Comparison of ENCODE assay signal across 16 cellular contexts in genomic region chr7:130152270-130153141, GRCh38. TPM values are rescaled to one million over a fixed set of nuclear protein-coding genes. Genes with fewer than 3 reads are reported as not detected.
DNase-seq lines count a peak whose midpoint lies in the region; ATAC-seq, FAIRE-seq and TF ChIP-seq lines count a peak whose summit lies in the region.
"Had no signal": no experiment of that assay in that cellular context is flagged by ENCODE, and none has a peak within 500 bp of the region (broad histone marks: within the 10 kb centered on the region; RNA-seq: fewer than 3 reads in every experiment).

No MANE protein-coding gene starts in this region.

- peaks cover 21% of the 10 kb centered on the region for H3K9me3 ChIP-seq in BLaER1
- H3K9me3 ChIP-seq in lower lobe of right lung = peaks cover 5% of the 10 kb centered on the region
- H3K9me3 ChIP-seq: mucosa of descending colon, SK-N-SH had no signal

- intact Hi-C loops in lower lobe of right lung (cut with DNase I) = no loop called here
- intact Hi-C loops in activated T-helper 1 cell treated with anti-CD3 and anti-CD28 coated beads, Interleukin-12 subunit alpha, Interleukin-12 subunit beta, Interleukin-2, Interleukin-4 antibody, amounts not matched to agents 30 ng/mL and 10 ng/mL and 1 ng/mL, durations not matched to agents 14 hours and 24 hours and 36 hours (cut with micrococcal nuclease) = no loop called here

- H3K9ac ChIP-seq in BLaER1 = no peak overlapping the region
- H3K9ac ChIP-seq: SK-N-SH had no signal

- peaks cover 29% of the 10 kb centered on the region for H3K27me3 ChIP-seq in BLaER1
- H3K27me3 ChIP-seq in bronchial epithelial cell (ENCODE audit: control insufficient read depth, insufficient read depth, low read length) = no peaks in the 10 kb centered on the region
- no peaks in the 10 kb centered on the region for H3K27me3 ChIP-seq in lower lobe of right lung (ENCODE audit: low read depth)

- peak; percentile 99 for FAIRE-seq in bronchial epithelial cell (lab: Jason Lieb, UNC)

- H3K36me3 ChIP-seq in BLaER1 = no peaks in the 10 kb centered on the region
- no peaks in the 10 kb centered on the region for H3K36me3 ChIP-seq in bronchial epithelial cell (ENCODE audit: control insufficient read depth, insufficient read depth, low read length)
- no peaks in the 10 kb centered on the region for H3K36me3 ChIP-seq in lower lobe of right lung
- H3K36me3 ChIP-seq: WERI-Rb-1 had no signal

- H3K4me1 Mint-ChIP-seq in activated T-helper 1 cell treated with anti-CD3 and anti-CD28 coated beads, Interleukin-12 subunit alpha, Interleukin-12 subunit beta, Interleukin-2, Interleukin-4 antibody, amounts not matched to agents 30 ng/mL and 10 ng/mL and 1 ng/mL, durations not matched to agents 14 hours and 24 hours and 36 hours (ENCODE audit: low read depth) = no peaks in the 10 kb centered on the region
- H3K4me1 Mint-ChIP-seq: CD8-positive, alpha-beta memory T cell had no signal

- H3K4me2 ChIP-seq in BLaER1 = peak overlapping the region; percentile 60; the same call in 1 of the 2 replicates
- H3K4me2 ChIP-seq: SK-N-SH had no signal

- H3K4me3 ChIP-seq in BLaER1 (no peak overlapping the region), bronchial epithelial cell (ENCODE audit: low read depth, low read length) (no peak overlapping the region), lower lobe of right lung (no peak overlapping the region)
- H3K4me3 ChIP-seq: esophagus muscularis mucosa, mucosa of descending colon had no signal

- H3K9me3 Mint-ChIP-seq in activated T-helper 1 cell treated with anti-CD3 and anti-CD28 coated beads, Interleukin-12 subunit alpha, Interleukin-12 subunit beta, Interleukin-2, Interleukin-4 antibody, amounts not matched to agents 30 ng/mL and 10 ng/mL and 1 ng/mL, durations not matched to agents 14 hours and 24 hours and 36 hours = no peaks in the 10 kb centered on the region
- H3K9me3 Mint-ChIP-seq: activated T-helper 2 cell treated with anti-CD3 and anti-CD28 coated beads, Interferon-gamma antibody, Interleukin-2, Interleukin-4, amounts not matched to agents 10 μg/mL and 5 μg/mL and 100 μg/mL, durations not matched to agents 14 hours and 24 hours and 36 hours had no signal

- DNase-seq in GM13976 (ENCODE audit: low spot score) (peak; percentile 48), bronchial epithelial cell (ENCODE audit: low read depth) (no peak), mesenteric fat pad (ENCODE audit: low spot score) (peak; percentile 83), lower lobe of right lung (no peak)
- no peak for DNase-seq in activated T-helper 1 cell treated with anti-CD3 and anti-CD28 coated beads, Interleukin-12 subunit alpha, Interleukin-12 subunit beta, Interleukin-2, Interleukin-4 antibody, amounts not matched to agents 30 ng/mL and 10 ng/mL and 1 ng/mL, durations not matched to agents 14 hours and 24 hours and 36 hours (ENCODE audit: low spot score)
- DNase-seq: mucosa of descending colon, SK-N-SH, WERI-Rb-1 had no signal

- H3K36me3 Mint-ChIP-seq in activated T-helper 1 cell treated with anti-CD3 and anti-CD28 coated beads, Interleukin-12 subunit alpha, Interleukin-12 subunit beta, Interleukin-2, Interleukin-4 antibody, amounts not matched to agents 30 ng/mL and 10 ng/mL and 1 ng/mL, durations not matched to agents 14 hours and 24 hours and 36 hours (ENCODE audit: low read depth) = peaks cover 1% of the 10 kb centered on the region

- TF ChIP-seq CTCF in GM13976 (IDR thresholded peaks at IDR 0.05; ENCODE audit: borderline replicate concordance, control extremely low read depth, extremely low read depth, insufficient read depth, missing control alignments) (no peak), bronchial epithelial cell (IDR thresholded peaks at IDR 0.05; ENCODE audit: insufficient read depth, low read length, severe bottlenecking) (no peak), lower lobe of right lung (IDR thresholded peaks at IDR 0.05) (no peak)

- H3K27ac Mint-ChIP-seq in activated T-helper 1 cell treated with anti-CD3 and anti-CD28 coated beads, Interleukin-12 subunit alpha, Interleukin-12 subunit beta, Interleukin-2, Interleukin-4 antibody, amounts not matched to agents 30 ng/mL and 10 ng/mL and 1 ng/mL, durations not matched to agents 14 hours and 24 hours and 36 hours = no peak overlapping the region
- H3K27ac Mint-ChIP-seq: activated T-helper 2 cell treated with anti-CD3 and anti-CD28 coated beads, Interferon-gamma antibody, Interleukin-2, Interleukin-4, amounts not matched to agents 10 μg/mL and 5 μg/mL and 100 μg/mL, durations not matched to agents 14 hours and 24 hours and 36 hours; CD8-positive, alpha-beta memory T cell had no signal

- in situ Hi-C loops in GM13976 (cut with MboI; ENCODE audit: low sequenced_read_pairs, unreplicated experiment) = no loop called here

- no peak overlapping the region for H3K27ac ChIP-seq in BLaER1
- H3K27ac ChIP-seq in lower lobe of right lung = no peak overlapping the region
- H3K27ac ChIP-seq: esophagus muscularis mucosa, WERI-Rb-1 had no signal

- ATAC-seq in lower lobe of right lung (no peak), GM21526 (IDR thresholded peaks at IDR 0.05; ENCODE audit: low FRiP score, unreplicated experiment) (no peak), HG03108 (IDR thresholded peaks at IDR 0.05; ENCODE audit: unreplicated experiment) (no peak)

- H3K4me3 Mint-ChIP-seq in activated T-helper 1 cell treated with anti-CD3 and anti-CD28 coated beads, Interleukin-12 subunit alpha, Interleukin-12 subunit beta, Interleukin-2, Interleukin-4 antibody, amounts not matched to agents 30 ng/mL and 10 ng/mL and 1 ng/mL, durations not matched to agents 14 hours and 24 hours and 36 hours = no peak overlapping the region
- H3K4me3 Mint-ChIP-seq: CD8-positive, alpha-beta memory T cell had no signal

- H3K4me1 ChIP-seq in BLaER1 (peaks cover 67% of the 10 kb centered on the region), lower lobe of right lung (no peaks in the 10 kb centered on the region)

- H3K27me3 Mint-ChIP-seq in activated T-helper 1 cell treated with anti-CD3 and anti-CD28 coated beads, Interleukin-12 subunit alpha, Interleukin-12 subunit beta, Interleukin-2, Interleukin-4 antibody, amounts not matched to agents 30 ng/mL and 10 ng/mL and 1 ng/mL, durations not matched to agents 14 hours and 24 hours and 36 hours (ENCODE audit: insufficient read depth) = peaks cover 10% of the 10 kb centered on the region

- peaks cover 40% of the 10 kb centered on the region for H4K20me1 ChIP-seq in BLaER1

RNA-seq across cellular contexts. Expression of gene TMEM209, which starts 52.7 kb away (rescaled TPM):
- total RNA-seq in bronchial epithelial cell = 7.4 and 9.5 TPM in 2 replicates
- 17.2 TPM for total RNA-seq in mesenteric fat pad
- total RNA-seq in lower lobe of right lung = 21.7 TPM
- total RNA-seq in activated T-helper 1 cell treated with anti-CD3 and anti-CD28 coated beads, Interleukin-12 subunit alpha, Interleukin-12 subunit beta, Interleukin-2, Interleukin-4 antibody, amounts not matched to agents 30 ng/mL and 10 ng/mL and 1 ng/mL, durations not matched to agents 14 hours and 24 hours and 36 hours = 47.4 and 55.0 TPM in 2 replicates

RNA-seq across cellular contexts. Expression of gene SSMEM1, which starts 55.2 kb away (rescaled TPM):
- not detected in 2 replicates for total RNA-seq in bronchial epithelial cell
- total RNA-seq in mesenteric fat pad = 0.39 TPM
- total RNA-seq in lower lobe of right lung = not detected
- not detected in 2 replicates for total RNA-seq in activated T-helper 1 cell treated with anti-CD3 and anti-CD28 coated beads, Interleukin-12 subunit alpha, Interleukin-12 subunit beta, Interleukin-2, Interleukin-4 antibody, amounts not matched to agents 30 ng/mL and 10 ng/mL and 1 ng/mL, durations not matched to agents 14 hours and 24 hours and 36 hours
- total RNA-seq: activated T-helper 2 cell treated with anti-CD3 and anti-CD28 coated beads, Interferon-gamma antibody, Interleukin-2, Interleukin-4, amounts not matched to agents 10 μg/mL and 5 μg/mL and 100 μg/mL, durations not matched to agents 14 hours and 24 hours and 36 hours; CD8-positive, alpha-beta memory T cell; esophagus muscularis mucosa; MCF 10A; mucosa of descending colon; renal cortical epithelial cell had no signal

Comparison
In these comparisons a context has a peak if more than half of its experiments do, and no peak if none do; other contexts are left out.
1. DNase-seq: peak in GM13976 (single experiment) and mesenteric fat pad (single experiment); none in bronchial epithelial cell (single experiment), lower lobe of right lung (single experiment) and activated T-helper 1 cell treated with anti-CD3 and anti-CD28 coated beads, Interleukin-12 subunit alpha, Interleukin-12 subunit beta, Interleukin-2, Interleukin-4 antibody, amounts not matched to agents 30 ng/mL and 10 ng/mL and 1 ng/mL, durations not matched to agents 14 hours and 24 hours and 36 hours (single experiment).